10 cellular contexts compared by ENCODE assay signal in the genomic region with DNA sequence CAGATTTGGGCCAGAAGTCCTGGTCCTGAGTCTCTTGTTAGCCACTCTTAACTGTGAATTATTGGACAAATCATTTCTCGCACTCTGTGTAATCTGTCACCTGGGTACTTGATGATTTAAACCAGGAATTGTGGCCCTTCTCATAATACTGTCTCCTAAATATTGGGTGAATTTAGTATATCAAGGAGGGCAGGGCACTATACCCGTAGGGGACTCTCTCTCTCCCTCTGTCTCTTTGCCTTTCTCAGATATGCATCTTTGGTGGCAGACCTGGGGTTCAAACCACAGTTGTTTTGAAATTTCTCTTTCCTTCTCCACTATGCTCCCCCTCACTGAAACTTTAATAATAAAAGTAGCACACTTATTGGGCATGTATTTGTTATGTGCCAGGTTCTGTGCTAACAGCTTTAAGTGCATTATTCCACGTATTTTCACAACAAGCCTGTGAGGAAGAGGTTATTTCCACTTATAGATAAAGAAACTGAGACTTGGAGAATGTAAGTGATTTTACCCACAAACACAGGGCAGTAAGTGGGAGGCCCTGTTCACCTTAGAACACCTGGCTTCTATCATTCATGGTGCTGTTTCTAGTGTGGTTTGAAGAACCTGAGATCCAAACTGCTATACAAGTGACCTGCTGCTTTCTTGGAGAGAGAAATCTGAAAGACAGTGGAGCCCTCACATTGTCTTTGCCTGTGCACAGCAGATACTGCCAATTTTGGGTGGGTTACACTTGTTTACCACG. TPM values are rescaled to one million over a fixed set of nuclear protein-coding genes. Genes with fewer than 3 reads are reported as not detected.
A peak's percentile ranks its signal among the peaks of the same experiment; 100 is the strongest.
DNase-seq lines count a peak whose midpoint lies in the region; ATAC-seq and TF ChIP-seq lines count a peak whose summit lies in the region.
"Had no signal": no experiment of that assay in that cellular context is flagged by ENCODE, and none has a peak within 500 bp of the region (broad histone marks: within the 10 kb centered on the region; RNA-seq: fewer than 3 reads in every experiment).

No MANE protein-coding gene starts in this region.

- TF ChIP-seq CTCF in breast epithelium (IDR thresholded peaks at IDR 0.05): no peak
- no peak for TF ChIP-seq CTCF in MCF 10A (IDR thresholded peaks at IDR 0.05; ENCODE audit: unreplicated experiment)
- TF ChIP-seq CTCF in transverse colon (IDR thresholded peaks at IDR 0.05): no peak

- no peaks in the 10 kb centered on the region for H3K27me3 Mint-ChIP-seq in MCF 10A (ENCODE audit: insufficient read depth, unreplicated experiment)

- intact Hi-C loops in breast epithelium (cut with DNase I; ENCODE audit: low total_unique reads): no loop called here
- intact Hi-C loops in MCF 10A (cut with micrococcal nuclease): no loop called here
- intact Hi-C loops in transverse colon (cut with DNase I; ENCODE audit: low total_unique reads): no loop called here

- BruUV-seq in MCF 10A (replicated peaks; lab: Mats Ljungman, UMichigan): no TSS peak

- in situ Hi-C loops in transverse colon (cut with MboI; ENCODE audit: low pct_ligation_motif_present in 1 of 4, low pct_unique_long_range_greater_than_20kb in 1 of 4, low sequenced_read_pairs in 3 of 4): no loop called here

- H3K36me3 ChIP-seq in breast epithelium (no peaks in the 10 kb centered on the region), transverse colon (peaks cover 0 to 12% (median 3%) of the 10 kb centered on the region in 4 donors)
- H3K36me3 ChIP-seq in effector memory CD4-positive, alpha-beta T cell (ENCODE audit: control insufficient read depth, insufficient read depth, low read length): peaks cover 4% of the 10 kb centered on the region

- H3K9me3 ChIP-seq in breast epithelium (no peaks in the 10 kb centered on the region), transverse colon (no peaks in the 10 kb centered on the region)
- H3K9me3 ChIP-seq in effector memory CD4-positive, alpha-beta T cell (ENCODE audit: control insufficient read depth, low read length): no peaks in the 10 kb centered on the region

- DNase-seq in breast epithelium (ENCODE audit: low spot score in 2 of 2) (no peak), MCF 10A (ENCODE audit: unreplicated experiment) (no peak), transverse colon (no peak), DMS153 treated with DMSO at 0.1 percent for 48 hours (lab: John Stamatoyannopoulos, UW; ENCODE audit: unreplicated experiment) (no peak), NCI-H2171 treated with DMSO at 0.1 percent for 48 hours (lab: John Stamatoyannopoulos, UW) (no peak)
- DNase-seq in effector memory CD4-positive, alpha-beta T cell: no peak
- DNase-seq: NCI-H2081 had no signal

- peaks cover 20% of the 10 kb centered on the region for H3K4me1 Mint-ChIP-seq in MCF 10A (ENCODE audit: insufficient read depth, unreplicated experiment)

- H3K36me3 Mint-ChIP-seq in MCF 10A (ENCODE audit: insufficient read depth, unreplicated experiment): peaks cover 76% of the 10 kb centered on the region

- no peak overlapping the region for H3K27ac Mint-ChIP-seq in MCF 10A (ENCODE audit: low read depth, unreplicated experiment)

- H3K27me3 ChIP-seq in breast epithelium (no peaks in the 10 kb centered on the region), transverse colon (no peaks in the 10 kb centered on the region)
- no peaks in the 10 kb centered on the region for H3K27me3 ChIP-seq in effector memory CD4-positive, alpha-beta T cell (replicated peaks; ENCODE audit: control insufficient read depth, insufficient read depth, low read length, poor library complexity, severe bottlenecking)

- H3K4me1 ChIP-seq in breast epithelium (peaks cover 4 to 10% of the 10 kb centered on the region in 2 donors), transverse colon (peaks cover 0 to 36% (median 17%) of the 10 kb centered on the region in 4 donors)
- peaks cover 32% of the 10 kb centered on the region for H3K4me1 ChIP-seq in effector memory CD4-positive, alpha-beta T cell (ENCODE audit: control insufficient read depth, insufficient read depth, low read length, poor library complexity, severe bottlenecking)

- H3K4me3 ChIP-seq in breast epithelium (no peak overlapping the region), transverse colon (no peak overlapping the region)
- H3K4me3 ChIP-seq in effector memory CD4-positive, alpha-beta T cell (ENCODE audit: insufficient read depth, low read depth, low read length, poor library complexity, severe bottlenecking): no peak overlapping the region
- H3K4me3 ChIP-seq: smooth muscle cell had no signal

- TF ChIP-seq POLR2A in breast epithelium (IDR thresholded peaks at IDR 0.05) (no peak), transverse colon (IDR thresholded peaks at IDR 0.05) (no peak)

- H3K9me3 Mint-ChIP-seq in MCF 10A (ENCODE audit: unreplicated experiment): no peaks in the 10 kb centered on the region

- ATAC-seq in HG03354 (IDR thresholded peaks at IDR 0.05; ENCODE audit: poor library complexity, severe bottlenecking, unreplicated experiment): peak; percentile 36
- no peak for ATAC-seq in HG03196 (IDR thresholded peaks at IDR 0.05; ENCODE audit: unreplicated experiment)

- no peak for TF ChIP-seq EP300 in transverse colon (IDR thresholded peaks at IDR 0.05; ENCODE audit: low read depth)

- WGBS in transverse colon (ENCODE audit: low coverage in 1 of 2), 2 donors: 53 to 72% methylated on average over 4 of the region's 4 CpGs

- POLR2A ChIA-PET in MCF 10A (lab: Yijun Ruan, JAX): interaction anchor here (5.1 kb wide), 1 partner anchor 11 kb away, joined by 38 read pairs; the partner anchor contains the start of gene FAS

- no peak overlapping the region for H3K4me3 Mint-ChIP-seq in MCF 10A (ENCODE audit: unreplicated experiment)

- CTCF ChIA-PET in MCF 10A (lab: Yijun Ruan, JAX): no interaction called here

- H3K27ac ChIP-seq in breast epithelium: peak overlapping the region; percentile 37 to 80
- peak overlapping the region; percentile 69 for H3K27ac ChIP-seq in effector memory CD4-positive, alpha-beta T cell (ENCODE audit: insufficient read depth, low read length, poor library complexity, severe bottlenecking)
- peak overlapping the region; percentile 37 to 63 (median 60) for H3K27ac ChIP-seq in transverse colon

RNA-seq across cellular contexts. Expression of gene FAS, which starts 11.8 kb away (rescaled TPM):
- total RNA-seq in breast epithelium: 10 to 100 TPM; 26.9 to 51.5 (median 47.3) TPM
- 55.6 and 60.2 TPM in 2 replicates for total RNA-seq in MCF 10A (2022)
- total RNA-seq in transverse colon: 10 to 100 TPM in 3 of 4 donors, 1 to 10 TPM in 1; 9.0 to 58.5 (median 53.6) TPM

RNA-seq across cellular contexts. Expression of gene ACTA2, which starts 49.8 kb away (rescaled TPM):
- 1,000 to 10,000 TPM in 2 of 3 donors, 10 to 100 TPM in 1; 87.9 to 1,054 (median 1,036) TPM for total RNA-seq in breast epithelium
- total RNA-seq in MCF 10A (2022): 25.4 and 25.6 TPM in 2 replicates
- 1,000 to 10,000 TPM in 1 of 4 donors, 100 to 1,000 TPM in 3; 403 to 1,827 (median 457) TPM for total RNA-seq in transverse colon
